Comparison of ENCODE assay signal across 21 cellular contexts in genomic region chr6:84017709-84018452, GRCh38. TPM values are rescaled to one million over a fixed set of nuclear protein-coding genes. Genes with fewer than 3 reads are reported as not detected.
DNase-seq lines count a peak whose midpoint lies in the region; ATAC-seq, FAIRE-seq and TF ChIP-seq lines count a peak whose summit lies in the region.
"Had no signal": no experiment of that assay in that cellular context is flagged by ENCODE, and none has a peak within 500 bp of the region (broad histone marks: within the 10 kb centered on the region; RNA-seq: fewer than 3 reads in every experiment).

No MANE protein-coding gene starts in this region.

- intact Hi-C loops in cardiac septum (cut with DNase I): no loop called here
- intact Hi-C loops in right lobe of liver (cut with DNase I): no loop called here

- H3K27me3 ChIP-seq in MM.1S (replicated peaks; ENCODE audit: insufficient read depth, low read length): no peaks in the 10 kb centered on the region
- no peaks in the 10 kb centered on the region for H3K27me3 ChIP-seq in right lobe of liver
- H3K27me3 ChIP-seq: upper lobe of right lung had no signal

- H3K9ac ChIP-seq in MM.1S (ENCODE audit: low read length): no peak overlapping the region
- H3K9ac ChIP-seq: GM23248 had no signal

- H3K36me3 ChIP-seq in MM.1S (replicated peaks; ENCODE audit: insufficient read depth, low read length): no peaks in the 10 kb centered on the region
- H3K36me3 ChIP-seq in right lobe of liver: no peaks in the 10 kb centered on the region
- H3K36me3 ChIP-seq: upper lobe of right lung had no signal

- DNase-seq in GM12891 (ENCODE audit: insufficient read length, low spot score) (no peak), MM.1S (peak; percentile 11), cardiac septum (ENCODE audit: low spot score) (no peak), right lobe of liver (no peak), ecto neural progenitor cell (ENCODE audit: low spot score) (no peak)
- no peak for DNase-seq in stimulated activated naive CD4-positive, alpha-beta T cell treated with Interleukin-2 at 50 U/mL for 16 hours (lab: John Stamatoyannopoulos, UW)
- DNase-seq: activated CD8-positive, alpha-beta T cell treated with anti-CD3 and anti-CD28 coated beads, Interleukin-2, amount 10 ng/mL, durations not matched to agents 7 days and 5 days; activated naive CD8-positive, alpha-beta T cell treated with anti-CD3 and anti-CD28 coated beads, Interleukin-2, amount 50 U/mL, for 24 hours; glutamatergic neuron; GM23248; immature natural killer cell; NCI-H1048; stimulated activated CD4-positive, alpha-beta T cell treated with anti-CD3 and anti-CD28 coated beads, Interleukin-12 subunit alpha, Interleukin-12 subunit beta, amount 100 ng/mL, for 4 hours; stimulated activated naive CD8-positive, alpha-beta T cell treated with anti-CD3 and anti-CD28 coated beads, Interleukin-15, Interleukin-2, amounts not matched to agents 100 U/mL and 50 U/mL, for 24 hours; SW 1271; upper lobe of right lung had no signal

- no peak overlapping the region for H2AFZ ChIP-seq in MM.1S (ENCODE audit: low read length)
- H2AFZ ChIP-seq: GM23248 had no signal

- H3K27ac ChIP-seq in MM.1S (ENCODE audit: low read length) (no peak overlapping the region), right lobe of liver (no peak overlapping the region)
- H3K27ac ChIP-seq: C4-2B, GM23248, upper lobe of right lung had no signal

- no peak for TF ChIP-seq POLR2A in GM12891 (IDR thresholded peaks at IDR 0.05; ENCODE audit: low read depth, low read length)
- no peak for TF ChIP-seq POLR2A in right lobe of liver (IDR thresholded peaks at IDR 0.05)

- H3F3A ChIP-seq in MM.1S (ENCODE audit: insufficient read depth, low read length): no peaks in the 10 kb centered on the region

- peak; percentile 51 for FAIRE-seq in GM12891 (lab: Jason Lieb, UNC)
- FAIRE-seq: A204.1, K562 had no signal

- no peak overlapping the region for H3K4me3 ChIP-seq in MM.1S (ENCODE audit: low read length)
- H3K4me3 ChIP-seq in right lobe of liver: no peak overlapping the region
- H3K4me3 ChIP-seq: GM23248, K562, upper lobe of right lung had no signal

- H3K9me2 ChIP-seq in MM.1S (replicated peaks; ENCODE audit: insufficient read depth, low read length): no peaks in the 10 kb centered on the region

- H3K79me2 ChIP-seq in MM.1S (ENCODE audit: low read length): no peaks in the 10 kb centered on the region

- H4K20me1 ChIP-seq in MM.1S (ENCODE audit: insufficient read depth, low read length): no peaks in the 10 kb centered on the region

- ATAC-seq in GM19372 (IDR thresholded peaks at IDR 0.05; ENCODE audit: low read depth, unreplicated experiment) (peak; percentile 86), HG02642 (IDR thresholded peaks at IDR 0.05; ENCODE audit: poor library complexity, unreplicated experiment) (peak; percentile 69), right lobe of liver (no peak)
- ATAC-seq: activated CD8-positive, alpha-beta T cell treated with anti-CD3 and anti-CD28 coated beads, Interleukin-2, amount 10 ng/mL, durations not matched to agents 7 days and 5 days; activated naive CD8-positive, alpha-beta T cell treated with anti-CD3 and anti-CD28 coated beads, Interleukin-2, amount 50 U/mL, for 24 hours; K562; stimulated activated naive CD8-positive, alpha-beta T cell treated with anti-CD3 and anti-CD28 coated beads, Interleukin-15, Interleukin-2, amounts not matched to agents 100 U/mL and 50 U/mL, for 24 hours; upper lobe of right lung had no signal

- H3K4me2 ChIP-seq in MM.1S (ENCODE audit: low read depth, low read length): no peak overlapping the region

- no peak for TF ChIP-seq CTCF in MM.1S (IDR thresholded peaks at IDR 0.05; ENCODE audit: low read length)
- no peak for TF ChIP-seq CTCF in right lobe of liver (IDR thresholded peaks at IDR 0.05)

- 71% methylated on average over 1 of the region's 1 CpG for WGBS in right lobe of liver (ENCODE audit: insufficient coverage, low coverage, low lambda C conversion rate, missing lambda C conversion rate)

- no peaks in the 10 kb centered on the region; the same call in 1 of the 2 replicates for H3K4me1 ChIP-seq in MM.1S (ENCODE audit: low read length)
- H3K4me1 ChIP-seq in right lobe of liver: no peaks in the 10 kb centered on the region
- H3K4me1 ChIP-seq: upper lobe of right lung had no signal

- no peaks in the 10 kb centered on the region for H3K9me3 ChIP-seq in MM.1S (replicated peaks; ENCODE audit: insufficient read depth, low read length)
- H3K9me3 ChIP-seq in right lobe of liver: no peaks in the 10 kb centered on the region
- H3K9me3 ChIP-seq: upper lobe of right lung had no signal

TF ChIP-seq in GM12891, 5 proteins besides CTCF, POLR2A, EP300 and RAD21:
- TF ChIP-seq SPI1 (IDR thresholded peaks at IDR 0.05; ENCODE audit: low read depth, low read length) (0 out of 2 replicates have a peak, but pooled peaks have one; percentile 28), POLR2AphosphoS5 (IDR thresholded peaks at IDR 0.05; ENCODE audit: low read depth, low read length) (no peak)

RNA-seq across cellular contexts. Expression of gene MRAP2, which starts 15.7 kb away (rescaled TPM):
- polyA plus RNA-seq in GM12891 (2012; ENCODE audit: low read depth, missing spikeins): not detected
- 0.48 TPM for total RNA-seq in cardiac septum
- total RNA-seq in right lobe of liver: under 1 TPM in 3 of 6 experiments, not detected in 3; 0.12 to 0.35 (median 0.12) TPM
- total RNA-seq: activated CD8-positive, alpha-beta T cell treated with anti-CD3 and anti-CD28 coated beads, Interleukin-2, amount 10 ng/mL, durations not matched to agents 7 days and 5 days had no signal
- polyA plus RNA-seq: immature natural killer cell had no signal

Comparison
In these comparisons a context has a peak if more than half of its experiments do, and no peak if none do; other contexts are left out.
1. ATAC-seq: peak in GM19372 (single experiment) and HG02642 (single experiment); none in right lobe of liver (0 of 4).